Comparison of ENCODE assay signal across 2 cellular contexts in the genomic region with DNA sequence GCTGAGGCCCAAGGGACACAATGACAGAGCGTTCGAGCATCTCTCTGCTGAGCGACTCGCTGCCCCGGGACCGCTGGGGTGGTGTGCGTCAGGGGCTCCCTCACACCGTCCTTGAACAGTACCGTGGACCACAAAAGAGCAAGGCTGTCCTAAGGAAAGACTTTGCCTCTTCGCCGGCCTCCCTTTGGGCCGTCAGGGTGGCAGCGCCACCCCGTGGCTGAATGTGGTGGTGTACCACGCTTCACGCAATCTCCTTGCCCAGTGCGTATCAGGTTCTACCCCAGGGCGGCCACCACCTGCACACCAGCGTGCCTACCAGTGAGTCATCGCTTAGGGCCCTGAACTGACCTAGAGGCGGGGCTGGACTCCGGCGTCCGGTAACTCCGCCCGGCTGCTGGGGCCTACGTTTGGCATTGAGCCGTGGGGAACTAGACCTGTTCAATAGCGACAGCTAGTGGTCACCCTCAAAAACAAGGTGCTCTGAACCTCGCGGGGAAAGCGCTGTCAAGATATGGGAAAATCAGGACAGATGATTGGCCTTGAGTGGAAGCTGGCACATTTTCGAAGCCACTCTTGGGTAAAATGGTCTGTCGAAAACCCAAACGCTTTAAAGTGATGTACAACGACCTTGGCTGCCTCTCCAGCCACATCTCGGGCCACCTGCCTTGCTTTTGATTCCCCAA.
TF ChIP-seq lines count a peak whose summit lies in the region.

No MANE protein-coding gene starts in this region.

TF ChIP-seq in HEK293, 187 proteins besides CTCF, POLR2A, EP300 and RAD21 (continued from another document and continues in another):
- TF ChIP-seq ZBTB11 (tag by site-specific recombination; conservative IDR thresholded peaks at IDR 0.05; ENCODE audit: low read depth) (no peak), GLI4 (tag by site-specific recombination; IDR thresholded peaks at IDR 0.05) (no peak), ZIC2 (tag by site-specific recombination; IDR thresholded peaks at IDR 0.05) (peak; percentile 46; the same call in 1 of the 2 replicates), ZNF335 (tag by site-specific recombination; conservative IDR thresholded peaks at IDR 0.05) (peak; percentile 55), ZNF391 (tag by site-specific recombination; IDR thresholded peaks at IDR 0.05; ENCODE audit: borderline replicate concordance, low read depth) (peak; percentile 23; the same call in 1 of the 2 replicates), ZNF24 (tag by site-specific recombination; IDR thresholded peaks at IDR 0.05) (peak; percentile 87), KLF1 (tag by site-specific recombination; IDR thresholded peaks at IDR 0.05) (peak; percentile 70; the same call in 1 of the 2 replicates), PRDM6 (tag by site-specific recombination; IDR thresholded peaks at IDR 0.05) (no peak), ZFP37 (tag by site-specific recombination; IDR thresholded peaks at IDR 0.05) (peak; percentile 95), ZNF521 (tag by site-specific recombination; IDR thresholded peaks at IDR 0.05) (no peak), ZNF629 (tag by site-specific recombination; IDR thresholded peaks at IDR 0.05) (peak; percentile 84), ZNF843 (tag by site-specific recombination; IDR thresholded peaks at IDR 0.05) (peak; percentile 63; the same call in 1 of the 2 replicates), ZNF132 (tag by site-specific recombination; IDR thresholded peaks at IDR 0.05; ENCODE audit: borderline replicate concordance) (no peak), ZSCAN30 (tag by site-specific recombination; IDR thresholded peaks at IDR 0.05) (peak; percentile 80; the same call in 1 of the 2 replicates), EGR2 (tag by site-specific recombination; IDR thresholded peaks at IDR 0.05; ENCODE audit: low read depth) (0 out of 2 replicates have a peak, but pooled peaks have one; percentile 10), FEZF1 (tag by site-specific recombination; IDR thresholded peaks at IDR 0.05) (peak; percentile 88), OSR2 (tag by site-specific recombination; IDR thresholded peaks at IDR 0.05) (no peak), ZNF501 (tag by site-specific recombination; IDR thresholded peaks at IDR 0.05) (peak; percentile 91; the same call in 1 of the 2 replicates), ZNF623 (tag by site-specific recombination; IDR thresholded peaks at IDR 0.05) (0 out of 2 replicates have a peak, but pooled peaks have one; percentile 31), ZBTB21 (tag by site-specific recombination; IDR thresholded peaks at IDR 0.05) (peak; percentile 20; the same call in 1 of the 2 replicates), ZNF654 (tag by site-specific recombination; IDR thresholded peaks at IDR 0.05; ENCODE audit: low read depth) (peak; percentile 86)
- TF ChIP-seq, protein P1, sequence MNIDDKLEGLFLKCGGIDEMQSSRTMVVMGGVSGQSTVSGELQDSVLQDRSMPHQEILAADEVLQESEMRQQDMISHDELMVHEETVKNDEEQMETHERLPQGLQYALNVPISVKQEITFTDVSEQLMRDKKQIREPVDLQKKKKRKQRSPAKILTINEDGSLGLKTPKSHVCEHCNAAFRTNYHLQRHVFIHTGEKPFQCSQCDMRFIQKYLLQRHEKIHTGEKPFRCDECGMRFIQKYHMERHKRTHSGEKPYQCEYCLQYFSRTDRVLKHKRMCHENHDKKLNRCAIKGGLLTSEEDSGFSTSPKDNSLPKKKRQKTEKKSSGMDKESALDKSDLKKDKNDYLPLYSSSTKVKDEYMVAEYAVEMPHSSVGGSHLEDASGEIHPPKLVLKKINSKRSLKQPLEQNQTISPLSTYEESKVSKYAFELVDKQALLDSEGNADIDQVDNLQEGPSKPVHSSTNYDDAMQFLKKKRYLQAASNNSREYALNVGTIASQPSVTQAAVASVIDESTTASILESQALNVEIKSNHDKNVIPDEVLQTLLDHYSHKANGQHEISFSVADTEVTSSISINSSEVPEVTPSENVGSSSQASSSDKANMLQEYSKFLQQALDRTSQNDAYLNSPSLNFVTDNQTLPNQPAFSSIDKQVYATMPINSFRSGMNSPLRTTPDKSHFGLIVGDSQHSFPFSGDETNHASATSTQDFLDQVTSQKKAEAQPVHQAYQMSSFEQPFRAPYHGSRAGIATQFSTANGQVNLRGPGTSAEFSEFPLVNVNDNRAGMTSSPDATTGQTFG (tag by site-specific recombination; IDR thresholded peaks at IDR 0.05; ENCODE audit: borderline replicate concordance) = no peak

TF ChIP-seq in HepG2, 621 proteins besides CTCF, POLR2A, EP300 and RAD21 (continued from another document and continues in another):
- no peak for TF ChIP-seq ZIK1 (CRISPR knock-in tag; IDR thresholded peaks at IDR 0.05; ENCODE audit: borderline replicate concordance, low read depth)
- TF ChIP-seq TBX2 (CRISPR knock-in tag; IDR thresholded peaks at IDR 0.05; ENCODE audit: borderline replicate concordance) = no peak; the same call in 1 of the 2 replicates
- TF ChIP-seq ZBTB46 (CRISPR knock-in tag; IDR thresholded peaks at IDR 0.05; ENCODE audit: borderline replicate concordance) = no peak
- peak; percentile 59; the same call in 1 of the 2 replicates for TF ChIP-seq ZNF264 (CRISPR knock-in tag; IDR thresholded peaks at IDR 0.05)
- no peak for TF ChIP-seq ZNF275 (CRISPR knock-in tag; IDR thresholded peaks at IDR 0.05; ENCODE audit: borderline replicate concordance)
- no peak; the same call in 1 of the 2 replicates for TF ChIP-seq SP4 (CRISPR knock-in tag; IDR thresholded peaks at IDR 0.05)
- no peak for TF ChIP-seq REL (CRISPR knock-in tag; conservative IDR thresholded peaks at IDR 0.05)
- TF ChIP-seq CEBPB (IDR thresholded peaks at IDR 0.05; ENCODE audit: borderline replicate concordance, low read depth, low read length) = peak; percentile 16; the same call in 1 of the 2 replicates
- no peak for TF ChIP-seq ISX (CRISPR knock-in tag; conservative IDR thresholded peaks at IDR 0.05)
- TF ChIP-seq ATF7 (IDR thresholded peaks at IDR 0.05) = no peak
- peak; percentile 57; the same call in 1 of the 2 replicates for TF ChIP-seq ATF7 (CRISPR knock-in tag; IDR thresholded peaks at IDR 0.05)
- TF ChIP-seq ZNF562 (CRISPR knock-in tag; IDR thresholded peaks at IDR 0.05; ENCODE audit: borderline replicate concordance) = no peak
- no peak for TF ChIP-seq ZNF737 (CRISPR knock-in tag; IDR thresholded peaks at IDR 0.05; ENCODE audit: borderline replicate concordance)
- peak; percentile 67; the same call in 1 of the 2 replicates for TF ChIP-seq IRF2 (CRISPR knock-in tag; IDR thresholded peaks at IDR 0.05)
- TF ChIP-seq HNF1B (CRISPR knock-in tag; IDR thresholded peaks at IDR 0.05) = peak; percentile 83
- TF ChIP-seq ZNF446 (CRISPR knock-in tag; IDR thresholded peaks at IDR 0.05) = no peak
- TF ChIP-seq SP1 (IDR thresholded peaks at IDR 0.05) = no peak
- TF ChIP-seq SP1 (CRISPR knock-in tag; IDR thresholded peaks at IDR 0.05) = 0 out of 2 replicates have a peak, but pooled peaks have one; percentile 16
- no peak for TF ChIP-seq CAMTA2 (CRISPR knock-in tag; IDR thresholded peaks at IDR 0.05; ENCODE audit: borderline replicate concordance)
- no peak for TF ChIP-seq ZNF597 (CRISPR knock-in tag; IDR thresholded peaks at IDR 0.05)
- TF ChIP-seq RFXAP (CRISPR knock-in tag; IDR thresholded peaks at IDR 0.05; ENCODE audit: borderline replicate concordance) = no peak
- TF ChIP-seq SOX6 (IDR thresholded peaks at IDR 0.05) = no peak
- TF ChIP-seq SOX6 (CRISPR knock-in tag; IDR thresholded peaks at IDR 0.05) = peak; percentile 58
- TF ChIP-seq SNAPC2 (CRISPR knock-in tag; IDR thresholded peaks at IDR 0.05) = no peak
- TF ChIP-seq, protein P2, sequence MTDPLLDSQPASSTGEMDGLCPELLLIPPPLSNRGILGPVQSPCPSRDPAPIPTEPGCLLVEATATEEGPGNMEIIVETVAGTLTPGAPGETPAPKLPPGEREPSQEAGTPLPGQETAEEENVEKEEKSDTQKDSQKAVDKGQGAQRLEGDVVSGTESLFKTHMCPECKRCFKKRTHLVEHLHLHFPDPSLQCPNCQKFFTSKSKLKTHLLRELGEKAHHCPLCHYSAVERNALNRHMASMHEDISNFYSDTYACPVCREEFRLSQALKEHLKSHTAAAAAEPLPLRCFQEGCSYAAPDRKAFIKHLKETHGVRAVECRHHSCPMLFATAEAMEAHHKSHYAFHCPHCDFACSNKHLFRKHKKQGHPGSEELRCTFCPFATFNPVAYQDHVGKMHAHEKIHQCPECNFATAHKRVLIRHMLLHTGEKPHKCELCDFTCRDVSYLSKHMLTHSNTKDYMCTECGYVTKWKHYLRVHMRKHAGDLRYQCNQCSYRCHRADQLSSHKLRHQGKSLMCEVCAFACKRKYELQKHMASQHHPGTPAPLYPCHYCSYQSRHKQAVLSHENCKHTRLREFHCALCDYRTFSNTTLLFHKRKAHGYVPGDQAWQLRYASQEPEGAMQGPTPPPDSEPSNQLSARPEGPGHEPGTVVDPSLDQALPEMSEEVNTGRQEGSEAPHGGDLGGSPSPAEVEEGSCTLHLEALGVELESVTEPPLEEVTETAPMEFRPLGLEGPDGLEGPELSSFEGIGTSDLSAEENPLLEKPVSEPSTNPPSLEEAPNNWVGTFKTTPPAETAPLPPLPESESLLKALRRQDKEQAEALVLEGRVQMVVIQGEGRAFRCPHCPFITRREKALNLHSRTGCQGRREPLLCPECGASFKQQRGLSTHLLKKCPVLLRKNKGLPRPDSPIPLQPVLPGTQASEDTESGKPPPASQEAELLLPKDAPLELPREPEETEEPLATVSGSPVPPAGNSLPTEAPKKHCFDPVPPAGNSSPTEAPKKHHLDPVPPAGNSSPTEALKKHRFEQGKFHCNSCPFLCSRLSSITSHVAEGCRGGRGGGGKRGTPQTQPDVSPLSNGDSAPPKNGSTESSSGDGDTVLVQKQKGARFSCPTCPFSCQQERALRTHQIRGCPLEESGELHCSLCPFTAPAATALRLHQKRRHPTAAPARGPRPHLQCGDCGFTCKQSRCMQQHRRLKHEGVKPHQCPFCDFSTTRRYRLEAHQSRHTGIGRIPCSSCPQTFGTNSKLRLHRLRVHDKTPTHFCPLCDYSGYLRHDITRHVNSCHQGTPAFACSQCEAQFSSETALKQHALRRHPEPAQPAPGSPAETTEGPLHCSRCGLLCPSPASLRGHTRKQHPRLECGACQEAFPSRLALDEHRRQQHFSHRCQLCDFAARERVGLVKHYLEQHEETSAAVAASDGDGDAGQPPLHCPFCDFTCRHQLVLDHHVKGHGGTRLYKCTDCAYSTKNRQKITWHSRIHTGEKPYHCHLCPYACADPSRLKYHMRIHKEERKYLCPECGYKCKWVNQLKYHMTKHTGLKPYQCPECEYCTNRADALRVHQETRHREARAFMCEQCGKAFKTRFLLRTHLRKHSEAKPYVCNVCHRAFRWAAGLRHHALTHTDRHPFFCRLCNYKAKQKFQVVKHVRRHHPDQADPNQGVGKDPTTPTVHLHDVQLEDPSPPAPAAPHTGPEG (CRISPR knock-in tag; IDR thresholded peaks at IDR 0.05) = no peak
- TF ChIP-seq, protein P3, sequence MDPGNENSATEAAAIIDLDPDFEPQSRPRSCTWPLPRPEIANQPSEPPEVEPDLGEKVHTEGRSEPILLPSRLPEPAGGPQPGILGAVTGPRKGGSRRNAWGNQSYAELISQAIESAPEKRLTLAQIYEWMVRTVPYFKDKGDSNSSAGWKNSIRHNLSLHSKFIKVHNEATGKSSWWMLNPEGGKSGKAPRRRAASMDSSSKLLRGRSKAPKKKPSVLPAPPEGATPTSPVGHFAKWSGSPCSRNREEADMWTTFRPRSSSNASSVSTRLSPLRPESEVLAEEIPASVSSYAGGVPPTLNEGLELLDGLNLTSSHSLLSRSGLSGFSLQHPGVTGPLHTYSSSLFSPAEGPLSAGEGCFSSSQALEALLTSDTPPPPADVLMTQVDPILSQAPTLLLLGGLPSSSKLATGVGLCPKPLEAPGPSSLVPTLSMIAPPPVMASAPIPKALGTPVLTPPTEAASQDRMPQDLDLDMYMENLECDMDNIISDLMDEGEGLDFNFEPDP (CRISPR knock-in tag; conservative IDR thresholded peaks at IDR 0.05) = no peak
